Comparison of ENCODE assay signal across 10 cellular contexts in the genomic region with DNA sequence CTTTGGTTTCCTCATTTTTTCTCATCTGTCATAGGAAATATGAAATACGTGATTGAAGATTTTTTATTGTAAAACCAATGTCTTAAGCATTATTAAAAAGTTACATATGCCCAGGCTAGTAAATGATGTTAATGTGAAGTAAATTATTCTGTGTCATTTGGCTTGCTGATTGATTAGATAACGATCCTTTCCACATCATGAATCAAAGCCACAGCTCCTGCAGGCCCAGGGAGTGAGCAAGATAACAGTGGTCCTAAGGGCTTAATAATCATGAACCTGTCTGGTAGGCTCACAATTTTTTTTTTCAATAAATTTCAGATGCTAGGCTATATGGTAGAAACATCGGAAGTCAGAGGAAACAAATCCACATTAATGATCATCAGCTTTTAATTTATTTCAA.
"Had no signal": no experiment of that assay in that cellular context is flagged by ENCODE, and none has a peak within 500 bp of the region (broad histone marks: within the 10 kb centered on the region; RNA-seq: fewer than 3 reads in every experiment).

No MANE protein-coding gene starts in this region.

- FAIRE-seq: H1 had no signal

- H2AFZ ChIP-seq: GM23248, GM23338 had no signal

- DNase-seq: GM23248, GOT3, H7, H9, HCEC 1CT, HFFc6 had no signal

- H3K4me1 Mint-ChIP-seq: GM23338, H9 had no signal

- H3K36me3 ChIP-seq: HAP-1 had no signal

- H3K27ac Mint-ChIP-seq: GM23338, H9, HFFc6 had no signal

- H3K9me3 ChIP-seq: HAP-1 had no signal

- H3K4me3 Mint-ChIP-seq: GM23338, H9, HFFc6 had no signal

- ATAC-seq: GM23338, HCT116 had no signal

- H3K4me3 ChIP-seq: GM23248, GM23338, HAP-1 had no signal

- H3K27ac ChIP-seq: GM23248 had no signal

- H3K9ac ChIP-seq: GM23248 had no signal

- H3K4me1 ChIP-seq: HAP-1 had no signal

- H3K4me2 ChIP-seq: GM23338 had no signal
